In the genomic region with DNA sequence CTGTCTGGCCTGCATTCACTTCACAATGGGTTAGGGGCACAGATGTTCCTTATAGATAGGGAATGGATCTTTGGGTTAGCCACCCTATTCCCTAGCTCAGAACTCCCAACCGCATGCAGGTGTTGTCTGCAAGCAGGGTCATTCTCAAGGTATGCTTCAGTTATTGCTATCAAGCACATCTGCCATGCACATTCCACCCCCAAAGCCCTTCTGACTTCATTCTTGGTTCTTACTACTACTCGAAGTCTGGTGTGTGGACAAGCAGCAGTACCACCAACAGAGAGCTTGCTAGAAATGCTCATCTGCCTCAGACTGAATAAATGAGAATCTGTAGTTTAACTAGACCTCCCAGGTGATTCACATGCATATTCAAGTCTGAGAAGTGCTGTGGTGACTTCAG, we compare ENCODE assay signal across 23 cellular contexts. TPM values are rescaled to one million over a fixed set of nuclear protein-coding genes. Genes with fewer than 3 reads are reported as not detected.
"Had no signal": no experiment of that assay in that cellular context is flagged by ENCODE, and none has a peak within 500 bp of the region (broad histone marks: within the 10 kb centered on the region; RNA-seq: fewer than 3 reads in every experiment).

No MANE protein-coding gene starts in this region.

- H3K4me2 ChIP-seq: SK-N-SH had no signal

- H3K4me1 ChIP-seq: SJSA1 had no signal

- DNase-seq: Karpas-422, KG1, MG63, NCI-H1092, NCI-H1105 treated with DMSO at 0.1 percent for 48 hours, NCI-H1417 treated with DMSO at 0.1 percent for 48 hours, NCI-H146, NCI-H1694 treated with DMSO at 0.1 percent for 48 hours, NCI-H1930, NCI-H2081, NCI-H2107, NCI-H2227 treated with DMSO at 0.1 percent for 48 hours, NCI-H524, NCI-H526 treated with DMSO at 0.1 percent for 48 hours, NCI-H748 treated with DMSO at 0.1 percent for 48 hours, Right ventricle myocardium superior, RPMI8226, SIG-M5, SK-N-SH had no signal

- FAIRE-seq: RCC 7860 had no signal

- H3K27me3 ChIP-seq: MG63, SJSA1 had no signal

- H3K4me3 ChIP-seq: MG63, SJSA1 had no signal

- H3K9me2 ChIP-seq: SK-N-SH had no signal

- H3K9ac ChIP-seq: SK-N-SH had no signal

- H3K27ac ChIP-seq: SJSA1 had no signal

- H3K9me3 ChIP-seq: MG63, SJSA1, SK-N-SH had no signal

RNA-seq across cellular contexts. Expression of a gene that starts 31.3 kb away (rescaled TPM):
- total RNA-seq: HT-29, NCI-H460, Right ventricle myocardium superior, SJSA1 had no signal
- polyA plus RNA-seq: SK-N-SH had no signal
